Comparison of ENCODE assay signal across 9 cellular contexts in genomic region chr20:4083103-4083864, GRCh38.
A peak's percentile ranks its signal among the peaks of the same experiment; 100 is the strongest.
DNase-seq lines count a peak whose midpoint lies in the region; ATAC-seq lines count a peak whose summit lies in the region.
"Had no signal": no experiment of that assay in that cellular context is flagged by ENCODE, and none has a peak within 500 bp of the region (broad histone marks: within the 10 kb centered on the region; RNA-seq: fewer than 3 reads in every experiment).

No MANE protein-coding gene starts in this region.

- 8% methylated on average over 8 of the region's 10 CpGs for WGBS in right cardiac atrium
- WGBS in thymus, result 15% methylated on average over 9 of the region's 10 CpGs

- ATAC-seq in activated CD8-positive, alpha-beta T cell treated with anti-CD3 and anti-CD28 coated beads, Interleukin-2, amount 10 ng/mL, durations not matched to agents 7 days and 5 days, result no peak
- ATAC-seq in right cardiac atrium, result peak; percentile 40 to 44
- no peak for ATAC-seq in HG02970 (IDR thresholded peaks at IDR 0.05; ENCODE audit: low FRiP score, unreplicated experiment)
- ATAC-seq: PC-3 had no signal

- H3K9me3 Mint-ChIP-seq in activated CD8-positive, alpha-beta T cell treated with anti-CD3 and anti-CD28 coated beads, Interleukin-2, amount 10 ng/mL, durations not matched to agents 7 days and 5 days (ENCODE audit: insufficient read depth), result peaks cover 6% of the 10 kb centered on the region

- H3K9me3 ChIP-seq in right cardiac atrium (ENCODE audit: control insufficient read depth, low read length) (no peaks in the 10 kb centered on the region), thymus (ENCODE audit: control insufficient read depth) (no peaks in the 10 kb centered on the region), HAP-1 (no peaks in the 10 kb centered on the region; the same call in 1 of the 2 replicates)

- H3K4me3 ChIP-seq in right cardiac atrium (ENCODE audit: low read length), result no peak overlapping the region
- H3K4me3 ChIP-seq in thymus (ENCODE audit: low read length), result no peak overlapping the region
- no peak overlapping the region for H3K4me3 ChIP-seq in HAP-1

- peaks cover 9% of the 10 kb centered on the region for H3K36me3 Mint-ChIP-seq in activated CD8-positive, alpha-beta T cell treated with anti-CD3 and anti-CD28 coated beads, Interleukin-2, amount 10 ng/mL, durations not matched to agents 7 days and 5 days (ENCODE audit: low read depth)

- H3K4me1 Mint-ChIP-seq in activated CD8-positive, alpha-beta T cell treated with anti-CD3 and anti-CD28 coated beads, Interleukin-2, amount 10 ng/mL, durations not matched to agents 7 days and 5 days (ENCODE audit: low read depth), result peaks cover 52% of the 10 kb centered on the region

- POLR2A ChIA-PET in activated CD8-positive, alpha-beta T cell treated with anti-CD3 and anti-CD28 coated beads, Interleukin-2, amount 10 ng/mL, durations not matched to agents 7 days and 5 days (lab: Charles Lee), result interaction anchor here (1.0 to 4.6 kb wide), 3 partner anchors 45 to 180 kb away, joined by 3 to 27 read pairs (median 3); no protein-coding TSS in a partner anchor

- H3K27ac Mint-ChIP-seq in activated CD8-positive, alpha-beta T cell treated with anti-CD3 and anti-CD28 coated beads, Interleukin-2, amount 10 ng/mL, durations not matched to agents 7 days and 5 days, result peak overlapping the region; percentile 91

- peak overlapping the region; percentile 43 for H3K4me3 Mint-ChIP-seq in activated CD8-positive, alpha-beta T cell treated with anti-CD3 and anti-CD28 coated beads, Interleukin-2, amount 10 ng/mL, durations not matched to agents 7 days and 5 days

- in situ Hi-C loops in HAP-1 (cut with MboI; ENCODE audit: low sequenced_read_pairs), result loop anchor here (10.0 kb wide), 1 partner anchor 68 kb away; the partner anchor contains the start of gene RNF24

- CTCF ChIA-PET in activated CD8-positive, alpha-beta T cell treated with anti-CD3 and anti-CD28 coated beads, Interleukin-2, amount 10 ng/mL, durations not matched to agents 7 days and 5 days (lab: Charles Lee), result interaction anchor here (0.8 to 3.4 kb wide), 19 partner anchors 9 to 606 kb away, joined by 3 to 30 read pairs (median 4); no protein-coding TSS in a partner anchor

- no peak overlapping the region for H3K27ac ChIP-seq in right cardiac atrium (ENCODE audit: low read length)
- H3K27ac ChIP-seq in thymus (ENCODE audit: low read depth), result peak overlapping the region; percentile 46

- DNase-seq in activated CD8-positive, alpha-beta memory T cell treated with anti-CD3 and anti-CD28 coated beads for 24 hours, result peak; percentile 50
- no peak for DNase-seq in activated CD8-positive, alpha-beta memory T cell treated with anti-CD3 and anti-CD28 coated beads, Interleukin-2, amount 50 U/mL, for 4 hours
- no peak for DNase-seq in activated CD8-positive, alpha-beta T cell treated with anti-CD3 and anti-CD28 coated beads, Interleukin-2, amount 10 ng/mL, durations not matched to agents 7 days and 5 days
- DNase-seq in right cardiac atrium (peak in 2 of 3 donors; percentile 52 to 60), NCI-H345 (lab: John Stamatoyannopoulos, UW) (no peak), HAP-1 (ENCODE audit: low spot score in 2 of 2) (no peak)

- H3K27me3 ChIP-seq in right cardiac atrium (ENCODE audit: control insufficient read depth, insufficient read depth), result no peaks in the 10 kb centered on the region
- H3K27me3 ChIP-seq in thymus (ENCODE audit: control insufficient read depth, insufficient read depth), result no peaks in the 10 kb centered on the region
- no peaks in the 10 kb centered on the region for H3K27me3 ChIP-seq in HAP-1 (ENCODE audit: low read depth)

- H3K36me3 ChIP-seq in thymus (ENCODE audit: control insufficient read depth, insufficient read depth) (no peaks in the 10 kb centered on the region), HAP-1 (replicated peaks) (no peaks in the 10 kb centered on the region)

- no peaks in the 10 kb centered on the region for H3K27me3 Mint-ChIP-seq in activated CD8-positive, alpha-beta T cell treated with anti-CD3 and anti-CD28 coated beads, Interleukin-2, amount 10 ng/mL, durations not matched to agents 7 days and 5 days (ENCODE audit: low read depth)

- intact Hi-C loops in right cardiac atrium (cut with DNase I), result loop anchor here in 3 of 4 donors (5.0 to 10.0 kb wide), 4 partner anchors 66 to 408 kb away; partner anchors contain the start of genes RNF24 (in 2 of the 3) and PANK2 (in 1 of the 3)

- H3K4me1 ChIP-seq in right cardiac atrium (ENCODE audit: control insufficient read depth, insufficient read depth, low read length), result peaks cover 4% of the 10 kb centered on the region
- H3K4me1 ChIP-seq in thymus (ENCODE audit: control insufficient read depth, insufficient read depth, low read length), result peaks cover 21% of the 10 kb centered on the region
- H3K4me1 ChIP-seq in HAP-1, result peaks cover 7% of the 10 kb centered on the region

Comparison
In these comparisons a context has a peak if more than half of its experiments do, and no peak if none do; other contexts are left out.
1. DNase-seq: peak in activated CD8-positive, alpha-beta memory T cell treated with anti-CD3 and anti-CD28 coated beads for 24 hours (single experiment) and right cardiac atrium (2 of 3); none in activated CD8-positive, alpha-beta memory T cell treated with anti-CD3 and anti-CD28 coated beads, Interleukin-2, amount 50 U/mL, for 4 hours (single experiment), activated CD8-positive, alpha-beta T cell treated with anti-CD3 and anti-CD28 coated beads, Interleukin-2, amount 10 ng/mL, durations not matched to agents 7 days and 5 days (single experiment), NCI-H345 (single experiment) and HAP-1 (0 of 2).
2. ATAC-seq: peak in right cardiac atrium (2 of 2); none in activated CD8-positive, alpha-beta T cell treated with anti-CD3 and anti-CD28 coated beads, Interleukin-2, amount 10 ng/mL, durations not matched to agents 7 days and 5 days (single experiment) and HG02970 (single experiment).